ENCODE assay signal across 8 cellular contexts in genomic region chr5:139561655-139562451, GRCh38. TPM values are rescaled to one million over a fixed set of nuclear protein-coding genes. Genes with fewer than 3 reads are reported as not detected.
DNase-seq lines count a peak whose midpoint lies in the region; ATAC-seq and TF ChIP-seq lines count a peak whose summit lies in the region.

No MANE protein-coding gene starts in this region.

- H3K79me2 ChIP-seq in OCI-LY1 (ENCODE audit: insufficient read depth, low read length) (peaks cover 32% of the 10 kb centered on the region), parathyroid adenoma (peaks cover 40% of the 10 kb centered on the region)

- H3K36me3 ChIP-seq in OCI-LY1 (ENCODE audit: insufficient read depth, low read length), result peaks cover 13% of the 10 kb centered on the region; the same call in 1 of the 2 replicates
- H3K36me3 ChIP-seq in cardiac muscle cell, result no peaks in the 10 kb centered on the region
- H3K36me3 ChIP-seq in parathyroid adenoma (ENCODE audit: control insufficient read depth, insufficient read depth, low read length), result no peaks in the 10 kb centered on the region

- H3F3A ChIP-seq in OCI-LY1 (ENCODE audit: insufficient read depth, low read length), result peaks cover 7% of the 10 kb centered on the region; the same call in 1 of the 2 replicates

- no peaks in the 10 kb centered on the region for H3K9me2 ChIP-seq in OCI-LY1 (ENCODE audit: low read depth, low read length)

- H3K27ac ChIP-seq in OCI-LY1 (ENCODE audit: low read depth, low read length, poor library complexity, severe bottlenecking), result peak overlapping the region; percentile 61
- H3K27ac ChIP-seq in cardiac muscle cell, result peak overlapping the region; percentile 98
- peak overlapping the region; percentile 84 for H3K27ac ChIP-seq in parathyroid adenoma

- peaks cover 17 to 30% of the 10 kb centered on the region in 2 donors for H3K36me3 Mint-ChIP-seq in activated naive CD4-positive, alpha-beta T cell treated with anti-CD3 and anti-CD28 coated beads, Interleukin-2, amount 50 U/mL, for 72 hours

- H3K27me3 ChIP-seq in OCI-LY1 (ENCODE audit: insufficient read depth, low read length) (no peaks in the 10 kb centered on the region), cardiac muscle cell (no peaks in the 10 kb centered on the region), parathyroid adenoma (ENCODE audit: control insufficient read depth, insufficient read depth, low read length) (no peaks in the 10 kb centered on the region)

- no peaks in the 10 kb centered on the region for H4K20me1 ChIP-seq in OCI-LY1 (ENCODE audit: insufficient read depth, low read length)

- peak; percentile 14 for ATAC-seq in HG03025 (IDR thresholded peaks at IDR 0.05; ENCODE audit: low FRiP score, unreplicated experiment)
- peak; percentile 16 to 25 for ATAC-seq in activated naive CD4-positive, alpha-beta T cell treated with anti-CD3 and anti-CD28 coated beads, Interleukin-2, amount 50 U/mL, for 72 hours

- H3K4me1 ChIP-seq in OCI-LY1 (ENCODE audit: insufficient read depth, low read length, severe bottlenecking), result peaks cover 50% of the 10 kb centered on the region
- H3K4me1 ChIP-seq in cardiac muscle cell (ENCODE audit: low read depth), result peaks cover 35% of the 10 kb centered on the region
- peaks cover 24% of the 10 kb centered on the region for H3K4me1 ChIP-seq in parathyroid adenoma

- peak overlapping the region; percentile 83 for H3K9ac ChIP-seq in OCI-LY1 (ENCODE audit: low read length)
- peak overlapping the region; percentile 59 for H3K9ac ChIP-seq in parathyroid adenoma

- peak overlapping the region; percentile 83 for H3K4me3 ChIP-seq in OCI-LY1 (ENCODE audit: low read depth, low read length, poor library complexity, severe bottlenecking)
- peak overlapping the region; percentile 94 for H3K4me3 ChIP-seq in cardiac muscle cell
- H3K4me3 ChIP-seq in parathyroid adenoma (ENCODE audit: low read depth, low read length), result peak overlapping the region; percentile 96

- H3K9me3 ChIP-seq in OCI-LY1 (ENCODE audit: low read length), result no peaks in the 10 kb centered on the region
- no peaks in the 10 kb centered on the region for H3K9me3 ChIP-seq in cardiac muscle cell (ENCODE audit: low read depth)
- no peaks in the 10 kb centered on the region for H3K9me3 ChIP-seq in parathyroid adenoma (ENCODE audit: control insufficient read depth, low read length)

- no peaks in the 10 kb centered on the region for H3K9me3 Mint-ChIP-seq in activated naive CD4-positive, alpha-beta T cell treated with anti-CD3 and anti-CD28 coated beads, Interleukin-2, amount 50 U/mL, for 72 hours

- H3K27ac Mint-ChIP-seq in activated naive CD4-positive, alpha-beta T cell treated with anti-CD3 and anti-CD28 coated beads, Interleukin-2, amount 50 U/mL, for 72 hours, result peak overlapping the region; percentile 91 to 95

- DNase-seq in activated naive CD4-positive, alpha-beta T cell (lab: John Stamatoyannopoulos, UW), result peak in 3 of 4 experiments; percentile 25 to 51 (median 36)
- no peak for DNase-seq in activated naive CD4-positive, alpha-beta T cell treated with anti-CD3 and anti-CD28 coated beads, Interleukin-2, amount 50 U/mL, for 16 hours
- DNase-seq in activated naive CD4-positive, alpha-beta T cell treated with anti-CD3 and anti-CD28 coated beads, Interleukin-2, amount 50 U/mL, for 72 hours (ENCODE audit: low spot score in 2 of 2), result peak; percentile 68 to 72
- DNase-seq in cardiac muscle cell (ENCODE audit: low read depth in 1 of 2, low spot score in 1 of 2) (peak; percentile 52 to 59), NCI-H2029 treated with DMSO at 0.1 percent for 48 hours (lab: John Stamatoyannopoulos, UW) (no peak)

- no peak for TF ChIP-seq CTCF in OCI-LY1 (IDR thresholded peaks at IDR 0.05; ENCODE audit: low read length)
- no peak for TF ChIP-seq CTCF in cardiac muscle cell (IDR thresholded peaks at IDR 0.05; ENCODE audit: low read depth, low read length)
- TF ChIP-seq CTCF in parathyroid adenoma (IDR thresholded peaks at IDR 0.05), result no peak

- H2AFZ ChIP-seq in OCI-LY1 (ENCODE audit: low read length), result no peak overlapping the region
- peak overlapping the region; percentile 99 for H2AFZ ChIP-seq in parathyroid adenoma

- peak overlapping the region; percentile 85 for H3K4me2 ChIP-seq in OCI-LY1 (ENCODE audit: low read length)
- peak overlapping the region; percentile 73 for H3K4me2 ChIP-seq in parathyroid adenoma (ENCODE audit: low read length)

RNA-seq across cellular contexts. Expression of gene UBE2D2, which starts 0.7 kb away (rescaled TPM):
- total RNA-seq in activated naive CD4-positive, alpha-beta T cell treated with anti-CD3 and anti-CD28 coated beads, Interleukin-2, amount 50 U/mL, for 72 hours, result 100 to 1,000 TPM; 232 to 249 TPM
- total RNA-seq in cardiac muscle cell, result 225 and 338 TPM in 2 replicates
- polyA plus RNA-seq in cardiac muscle cell, result 236 and 291 TPM in 2 replicates

Comparison
In these comparisons a context has a peak if more than half of its experiments do, and no peak if none do; other contexts are left out.
1. DNase-seq: peak in activated naive CD4-positive, alpha-beta T cell (3 of 4), activated naive CD4-positive, alpha-beta T cell treated with anti-CD3 and anti-CD28 coated beads, Interleukin-2, amount 50 U/mL, for 72 hours (2 of 2) and cardiac muscle cell (2 of 2); none in activated naive CD4-positive, alpha-beta T cell treated with anti-CD3 and anti-CD28 coated beads, Interleukin-2, amount 50 U/mL, for 16 hours (single experiment) and NCI-H2029 treated with DMSO at 0.1 percent for 48 hours (single experiment).
2. Peak in every context shown above with its lines, with median percentiles within 50 percentile points of each other: H3K27ac ChIP-seq and H3K4me3 ChIP-seq.